In genomic region chr4:6925357-6925836, GRCh38 we compare ENCODE assay signal across 12 cellular contexts. TPM values are rescaled to one million over a fixed set of nuclear protein-coding genes. Genes with fewer than 3 reads are reported as not detected.
A peak's percentile ranks its signal among the peaks of the same experiment; 100 is the strongest.
DNase-seq lines count a peak whose midpoint lies in the region; ATAC-seq and TF ChIP-seq lines count a peak whose summit lies in the region.
"Had no signal": no experiment of that assay in that cellular context is flagged by ENCODE, and none has a peak within 500 bp of the region (broad histone marks: within the 10 kb centered on the region; RNA-seq: fewer than 3 reads in every experiment).

No MANE protein-coding gene starts in this region.

- H3K27me3 Mint-ChIP-seq in T-cell, result no peaks in the 10 kb centered on the region
- no peaks in the 10 kb centered on the region for H3K27me3 Mint-ChIP-seq in effector memory CD8-positive, alpha-beta T cell

- H3K4me3 ChIP-seq in HL-60 (replicated peaks; ENCODE audit: insufficient read depth, low read length), result no peak overlapping the region
- H3K4me3 ChIP-seq in spleen, result peak overlapping the region in 1 of 8 donors; percentile 38
- H3K4me3 ChIP-seq in prostate gland, result no peak overlapping the region
- H3K4me3 ChIP-seq: thoracic aorta had no signal

- TF ChIP-seq CTCF in HL-60 (IDR thresholded peaks at IDR 0.05; ENCODE audit: insufficient read depth, low read length) (no peak), spleen (IDR thresholded peaks at IDR 0.05 in 8 of 11, conservative IDR thresholded peaks at IDR 0.05 in 3 of 11) (no peak), prostate gland (IDR thresholded peaks at IDR 0.05) (no peak)

- H3K36me3 ChIP-seq in spleen (peaks cover 0 to 44% (median 20%) of the 10 kb centered on the region in 6 donors), prostate gland (peaks cover 0 to 6% of the 10 kb centered on the region in 2 donors)

- intact Hi-C loops in spleen (cut with DNase I; ENCODE audit: low total_unique reads), result loop anchor here (10.0 kb wide), 1 partner anchor 59 kb away; no protein-coding TSS in a partner anchor
- intact Hi-C loops in prostate gland (cut with DNase I), result no loop called here

- peaks cover 26 to 96% (median 70%) of the 10 kb centered on the region in 6 donors for H3K4me1 ChIP-seq in spleen
- peaks cover 8% of the 10 kb centered on the region for H3K4me1 ChIP-seq in prostate gland (replicated peaks)

- H3K27ac ChIP-seq in HL-60 (replicated peaks) (peak overlapping the region; percentile 72), spleen (peak overlapping the region in 7 of 8 donors; percentile 70 to 92 (median 86)), prostate gland (no peak overlapping the region)
- H3K27ac ChIP-seq: thoracic aorta had no signal

- no peaks in the 10 kb centered on the region for H3K9me3 Mint-ChIP-seq in T-cell
- H3K9me3 Mint-ChIP-seq in effector memory CD8-positive, alpha-beta T cell, result no peaks in the 10 kb centered on the region

- 43 to 56% (median 48%) methylated on average over 11 to 14 of the region's 14 CpGs for WGBS in spleen, 5 donors
- 79% methylated on average over 14 of the region's 14 CpGs for WGBS in prostate gland

- H3K27me3 ChIP-seq in HL-60 (ENCODE audit: insufficient read depth, poor library complexity, severe bottlenecking), result no peaks in the 10 kb centered on the region
- no peaks in the 10 kb centered on the region for H3K27me3 ChIP-seq in spleen (replicated peaks in 1 of 7)
- no peaks in the 10 kb centered on the region for H3K27me3 ChIP-seq in prostate gland (replicated peaks; ENCODE audit: insufficient read depth)

- H3K4me1 Mint-ChIP-seq in T-cell, result peaks cover 75 to 86% (median 83%) of the 10 kb centered on the region in 3 donors
- H3K4me1 Mint-ChIP-seq in effector memory CD8-positive, alpha-beta T cell (ENCODE audit: low read depth in 2 of 2), result peaks cover 63 to 74% of the 10 kb centered on the region in 2 donors

- POLR2A ChIA-PET in T-cell (lab: Charles Lee), result interaction anchor here (0.6 to 0.7 kb wide), 4 partner anchors 11 to 58 kb away, joined by 3 read pairs; no protein-coding TSS in a partner anchor

- peaks cover 41% of the 10 kb centered on the region for H3K36me3 Mint-ChIP-seq in T-cell
- peaks cover 14% of the 10 kb centered on the region for H3K36me3 Mint-ChIP-seq in effector memory CD8-positive, alpha-beta T cell (ENCODE audit: insufficient read depth)

- TF ChIP-seq POLR2A in spleen (IDR thresholded peaks at IDR 0.05) (no peak), prostate gland (IDR thresholded peaks at IDR 0.05) (no peak)

- DNase-seq in HL-60 (ENCODE audit: low read depth in 1 of 2, low spot score in 1 of 2), result peak; percentile 85 to 86
- DNase-seq in T-cell, result peak in 3 of 34 experiments; percentile 17 to 32 (median 23)
- DNase-seq in effector memory CD8-positive, alpha-beta T cell, result no peak
- no peak for DNase-seq in spleen
- no peak for DNase-seq in prostate gland (ENCODE audit: low spot score)
- no peak for DNase-seq in HuH-7.5 (ENCODE audit: low spot score)
- no peak for DNase-seq in stimulated activated naive CD4-positive, alpha-beta T cell (lab: John Stamatoyannopoulos, UW)
- DNase-seq: glutamatergic neuron, mesendoderm, NCI-H2029 treated with DMSO at 0.1 percent for 48 hours had no signal

- peak overlapping the region; percentile 68 to 77 (median 72) for H3K4me3 Mint-ChIP-seq in T-cell
- peak overlapping the region; percentile 61 to 72 for H3K4me3 Mint-ChIP-seq in effector memory CD8-positive, alpha-beta T cell

- CTCF ChIA-PET in T-cell (lab: Charles Lee), result interaction anchor here in 1 of 2 donors (1.0 kb wide), 1 partner anchor 12 kb away, joined by 4 read pairs; no protein-coding TSS in a partner anchor

- peak overlapping the region; percentile 91 to 95 for H3K27ac Mint-ChIP-seq in T-cell
- peak overlapping the region; percentile 67 to 81 for H3K27ac Mint-ChIP-seq in effector memory CD8-positive, alpha-beta T cell

- H3K9me3 ChIP-seq in spleen (no peaks in the 10 kb centered on the region), prostate gland (no peaks in the 10 kb centered on the region)
- H3K9me3 ChIP-seq: thoracic aorta had no signal

- ATAC-seq in T-cell (replicated peaks in 1 of 4) (peak in 1 of 4 experiments; percentile 8), HG02840 (IDR thresholded peaks at IDR 0.05; ENCODE audit: low FRiP score, unreplicated experiment) (no peak)
- ATAC-seq in effector memory CD8-positive, alpha-beta T cell (replicated peaks), result peak; percentile 34

RNA-seq across cellular contexts. Expression of gene TBC1D14, which starts 15.8 kb away (rescaled TPM):
- 10 to 100 TPM; 44.2 to 73.8 (median 62.3) TPM for total RNA-seq in T-cell
- total RNA-seq in spleen, result 100 to 1,000 TPM in 1 of 7 donors, 10 to 100 TPM in 6; 45.7 to 114 (median 79.2) TPM
- polyA plus RNA-seq in spleen, result 10 to 100 TPM; 13.7 to 24.0 (median 18.2) TPM
- total RNA-seq in prostate gland, result 10 to 100 TPM; 56.2 to 90.5 TPM

Comparison
In these comparisons a context has a peak if more than half of its experiments do, and no peak if none do; other contexts are left out.
1. DNase-seq: peak in HL-60 (2 of 2); none in effector memory CD8-positive, alpha-beta T cell (0 of 3), spleen (single experiment), prostate gland (single experiment), HuH-7.5 (single experiment) and stimulated activated naive CD4-positive, alpha-beta T cell (0 of 6).
2. H3K27ac ChIP-seq: peak in HL-60 (single experiment) and spleen (7 of 8); none in prostate gland (0 of 2).